21 cellular contexts compared by ENCODE assay signal in the genomic region with DNA sequence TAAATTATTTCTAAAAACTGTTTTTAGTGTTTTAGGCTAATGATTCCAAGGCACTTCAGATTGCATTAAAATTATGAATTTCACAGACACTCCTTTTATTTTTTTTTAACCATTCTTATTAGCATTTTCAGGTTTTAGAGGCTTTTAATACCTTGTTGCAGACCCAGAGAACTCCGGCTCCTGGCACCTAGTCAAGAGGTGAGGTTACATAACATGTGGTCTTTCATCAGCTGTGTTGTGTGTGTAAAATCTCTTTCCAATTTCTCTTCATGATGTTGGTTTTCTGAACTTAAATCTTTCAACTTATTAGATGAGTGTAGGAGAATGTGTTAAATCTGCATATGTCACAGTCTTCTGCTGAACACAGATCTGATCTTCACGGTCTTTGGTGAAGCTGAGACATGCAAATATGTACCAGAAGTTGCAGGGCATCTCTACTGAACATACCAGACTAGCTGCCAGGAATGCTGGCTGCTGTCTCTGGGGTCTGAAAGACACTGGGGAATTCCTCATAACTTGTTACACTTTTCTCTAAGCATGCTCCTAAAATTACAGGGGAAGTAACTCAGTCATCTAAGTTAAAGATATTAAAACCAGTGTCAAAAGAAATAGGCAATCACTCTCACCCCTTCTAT.
"Had no signal": no experiment of that assay in that cellular context is flagged by ENCODE, and none has a peak within 500 bp of the region (broad histone marks: within the 10 kb centered on the region; RNA-seq: fewer than 3 reads in every experiment).

No MANE protein-coding gene starts in this region.

- DNase-seq: activated CD4-positive, alpha-beta T cell treated with anti-CD3 and anti-CD28 coated beads, Interleukin-2, amount 50 U/mL, for 1 hour; activated CD4-positive, CD25-positive, alpha-beta regulatory T cell treated with anti-CD3 and anti-CD28 coated beads, Interleukin-2, amount 50 U/mL, for 72 hours; activated CD8-positive, alpha-beta memory T cell treated with anti-CD3 and anti-CD28 coated beads, Interleukin-2, amount 50 U/mL, for 4 hours; activated T-cell treated with anti-CD3 and anti-CD28 coated beads, Interleukin-2, amount 50 U/mL, for 4 hours; adrenal gland; dermis blood vessel endothelial cell; effector memory CD8-positive, alpha-beta T cell; esophagus squamous epithelium; foreskin fibroblast; islet precursor cell; lower lobe of right lung; posterior cingulate gyrus; stimulated activated naive CD8-positive, alpha-beta T cell treated with anti-CD3 and anti-CD28 coated beads, Interleukin-15, Interleukin-2, amounts not matched to agents 100 U/mL and 50 U/mL, for 24 hours; substantia nigra; SW 1271; T-helper 2 cell; uterus had no signal

- H2AFZ ChIP-seq: hepatocyte had no signal

- H3K27ac ChIP-seq: adrenal gland, esophagus squamous epithelium, hepatocyte, lower lobe of right lung, right atrium auricular region, tibial nerve, uterus, VCaP had no signal

- H3K36me3 ChIP-seq: adrenal gland, esophagus squamous epithelium, lower lobe of right lung, right atrium auricular region, tibial nerve, uterus had no signal

- H3K79me2 ChIP-seq: hepatocyte had no signal

- H3K4me2 ChIP-seq: hepatocyte had no signal

- H3K4me3 ChIP-seq: adrenal gland, esophagus squamous epithelium, hepatocyte, lower lobe of right lung, right atrium auricular region, tibial nerve, uterus had no signal

- H3K4me1 ChIP-seq: adrenal gland, esophagus squamous epithelium, lower lobe of right lung, right atrium auricular region, tibial nerve, uterus had no signal

- H3K9me3 ChIP-seq: esophagus squamous epithelium, lower lobe of right lung, uterus had no signal

- H3K27me3 ChIP-seq: adrenal gland, esophagus squamous epithelium, hepatocyte, right atrium auricular region, tibial nerve, uterus had no signal
